ENCODE assay signal across 16 cellular contexts in the genomic region with DNA sequence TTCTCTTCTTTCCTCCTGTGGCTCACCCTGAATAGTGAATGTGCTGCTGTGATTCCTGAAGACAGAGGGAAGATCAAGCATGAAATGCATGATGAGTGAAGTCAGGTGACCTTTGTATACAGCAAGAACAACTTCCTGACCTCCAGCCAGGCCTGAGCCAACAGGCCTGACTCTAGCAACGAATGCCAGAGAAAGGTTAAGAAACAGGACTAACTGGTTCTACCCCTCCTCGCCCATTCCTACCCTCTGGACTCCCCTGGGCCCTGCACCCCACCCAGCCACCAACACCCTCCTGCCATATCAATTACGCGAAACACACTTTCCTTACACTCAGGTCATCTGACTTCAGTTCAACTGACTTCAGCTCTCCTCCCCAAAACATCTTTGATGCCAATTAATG. TPM values are rescaled to one million over a fixed set of nuclear protein-coding genes. Genes with fewer than 3 reads are reported as not detected.
DNase-seq lines count a peak whose midpoint lies in the region; ATAC-seq and TF ChIP-seq lines count a peak whose summit lies in the region.
"Had no signal": no experiment of that assay in that cellular context is flagged by ENCODE, and none has a peak within 500 bp of the region (broad histone marks: within the 10 kb centered on the region; RNA-seq: fewer than 3 reads in every experiment).

No MANE protein-coding gene starts in this region.

- CTCF ChIA-PET in MCF 10A (lab: Yijun Ruan, JAX) = no interaction called here
- CTCF ChIA-PET in mammary epithelial cell (lab: Charles Lee; ENCODE audit: low non-redundant PET) = no interaction called here

- POLR2A ChIA-PET in MCF 10A (lab: Yijun Ruan, JAX) = no interaction called here

- no peaks in the 10 kb centered on the region for H3K27me3 ChIP-seq in breast epithelium
- H3K27me3 ChIP-seq in mammary epithelial cell (ENCODE audit: insufficient read depth, low read length) = no peaks in the 10 kb centered on the region
- H3K27me3 ChIP-seq in left lung = no peaks in the 10 kb centered on the region
- H3K27me3 ChIP-seq in testis = no peaks in the 10 kb centered on the region
- H3K27me3 ChIP-seq: brain microvascular endothelial cell, heart left ventricle, upper lobe of left lung had no signal

- no peak overlapping the region for H3K4me3 Mint-ChIP-seq in MCF 10A (ENCODE audit: unreplicated experiment)
- H3K4me3 Mint-ChIP-seq in glutamatergic neuron (ENCODE audit: unreplicated experiment) = no peak overlapping the region
- H3K4me3 Mint-ChIP-seq: T-helper 17 cell had no signal

- peak overlapping the region; percentile 37 for H3K4me2 ChIP-seq in mammary epithelial cell (ENCODE audit: insufficient read depth, low read depth, low read length)

- peaks cover 16% of the 10 kb centered on the region for H3K4me1 Mint-ChIP-seq in MCF 10A (ENCODE audit: insufficient read depth, unreplicated experiment)
- H3K4me1 Mint-ChIP-seq in glutamatergic neuron (ENCODE audit: low read depth, unreplicated experiment) = peaks cover 31% of the 10 kb centered on the region

- H3K9ac ChIP-seq in mammary epithelial cell (ENCODE audit: insufficient read depth, low read length) = peak overlapping the region; percentile 29
- H3K9ac ChIP-seq: parathyroid adenoma had no signal

- dilution Hi-C loops in mammary epithelial cell (cut with HindIII; ENCODE audit: low sequenced_read_pairs) = no loop called here

- 42% methylated on average over 4 of the region's 4 CpGs for WGBS in mammary epithelial cell (ENCODE audit: low coverage, missing lambda C conversion rate)
- WGBS in testis, 2 donors = 78 to 81% methylated on average over 4 of the region's 4 CpGs

- no peaks in the 10 kb centered on the region for H3K27me3 Mint-ChIP-seq in MCF 10A (ENCODE audit: insufficient read depth, unreplicated experiment)
- peaks cover 6% of the 10 kb centered on the region for H3K27me3 Mint-ChIP-seq in glutamatergic neuron (ENCODE audit: unreplicated experiment)
- H3K27me3 Mint-ChIP-seq: T-helper 17 cell had no signal

- in situ Hi-C loops in mammary epithelial cell (cut with MboI; ENCODE audit: low sequenced_read_pairs in 2 of 2) = no loop called here

- H3K4me3 ChIP-seq in breast epithelium (no peak overlapping the region), mammary epithelial cell (replicated peaks in 1 of 3; ENCODE audit: insufficient read depth in 1 of 3, low read depth in 2 of 3, low read length in 3 of 3) (no peak overlapping the region), left lung (no peak overlapping the region), testis (no peak overlapping the region)
- H3K4me3 ChIP-seq: GM12878, heart left ventricle, lung, upper lobe of left lung had no signal

- no peaks in the 10 kb centered on the region for H3K36me3 ChIP-seq in breast epithelium
- no peaks in the 10 kb centered on the region for H3K36me3 ChIP-seq in mammary epithelial cell (ENCODE audit: insufficient read depth, low read length)
- no peaks in the 10 kb centered on the region for H3K36me3 ChIP-seq in left lung
- no peaks in the 10 kb centered on the region for H3K36me3 ChIP-seq in testis (ENCODE audit: low read depth, missing control alignments)
- H3K36me3 ChIP-seq: brain microvascular endothelial cell, heart left ventricle, upper lobe of left lung had no signal

- peak; percentile 66 for ATAC-seq in left lung
- ATAC-seq: GM12878, heart left ventricle, T-helper 17 cell had no signal

- TF ChIP-seq POLR2A in breast epithelium (IDR thresholded peaks at IDR 0.05) (no peak), erythroblast (IDR thresholded peaks at IDR 0.05; ENCODE audit: low read length) (no peak), testis (IDR thresholded peaks at IDR 0.05) (no peak)

- H3K27ac ChIP-seq in breast epithelium = peak overlapping the region; percentile 30 to 40
- peak overlapping the region; percentile 66 for H3K27ac ChIP-seq in mammary epithelial cell (ENCODE audit: insufficient read depth, low read depth, low read length)
- no peak overlapping the region for H3K27ac ChIP-seq in left lung
- H3K27ac ChIP-seq in testis = no peak overlapping the region
- H3K27ac ChIP-seq: brain microvascular endothelial cell, heart left ventricle, parathyroid adenoma had no signal

- peak overlapping the region; percentile 19 for H2AFZ ChIP-seq in mammary epithelial cell (ENCODE audit: low read depth, low read length)
- H2AFZ ChIP-seq: parathyroid adenoma had no signal

- H3K9me3 ChIP-seq in breast epithelium (no peaks in the 10 kb centered on the region), mammary epithelial cell (replicated peaks; ENCODE audit: insufficient read depth, low read length) (no peaks in the 10 kb centered on the region), left lung (no peaks in the 10 kb centered on the region), testis (no peaks in the 10 kb centered on the region)
- H3K9me3 ChIP-seq: heart left ventricle, upper lobe of left lung had no signal

- intact Hi-C loops in breast epithelium (cut with DNase I; ENCODE audit: low total_unique reads) (no loop called here), MCF 10A (cut with micrococcal nuclease) (no loop called here), mammary epithelial cell (cut with micrococcal nuclease) (no loop called here), left lung (cut with DNase I) (no loop called here), posterior cingulate gyrus (cut with DNase I) (no loop called here), testis (cut with DNase I; ENCODE audit: low total_unique reads) (no loop called here)

- H3K36me3 Mint-ChIP-seq in MCF 10A (ENCODE audit: insufficient read depth, unreplicated experiment) (peaks cover 6% of the 10 kb centered on the region), glutamatergic neuron (ENCODE audit: unreplicated experiment) (peaks cover 8% of the 10 kb centered on the region)

- BruUV-seq in MCF 10A (replicated peaks; lab: Mats Ljungman, UMichigan) (no TSS peak), mammary epithelial cell (replicated peaks; lab: Mats Ljungman, UMichigan) (no TSS peak)

- H3K79me2 ChIP-seq in mammary epithelial cell (ENCODE audit: insufficient read depth, low read length) = no peaks in the 10 kb centered on the region
- H3K79me2 ChIP-seq: parathyroid adenoma had no signal

- H3K9me3 Mint-ChIP-seq in MCF 10A (ENCODE audit: unreplicated experiment) = no peaks in the 10 kb centered on the region
- peaks cover 6% of the 10 kb centered on the region for H3K9me3 Mint-ChIP-seq in glutamatergic neuron (ENCODE audit: unreplicated experiment)

- peaks cover 0 to 2% of the 10 kb centered on the region in 2 donors for H3K4me1 ChIP-seq in breast epithelium
- peaks cover 45% of the 10 kb centered on the region for H3K4me1 ChIP-seq in mammary epithelial cell (ENCODE audit: insufficient read depth, low read length)
- H3K4me1 ChIP-seq in left lung = peaks cover 0 to 50% of the 10 kb centered on the region in 2 donors
- H3K4me1 ChIP-seq in testis = peaks cover 20% of the 10 kb centered on the region
- H3K4me1 ChIP-seq: parathyroid adenoma had no signal

- H3K27ac Mint-ChIP-seq in MCF 10A (ENCODE audit: low read depth, unreplicated experiment) (no peak overlapping the region), glutamatergic neuron (ENCODE audit: unreplicated experiment) (no peak overlapping the region)

- TF ChIP-seq CTCF in breast epithelium (IDR thresholded peaks at IDR 0.05) (no peak), MCF 10A (IDR thresholded peaks at IDR 0.05; ENCODE audit: unreplicated experiment) (no peak), mammary epithelial cell (conservative IDR thresholded peaks at IDR 0.05 in 1 of 2, IDR thresholded peaks at IDR 0.05 in 1 of 2; ENCODE audit: extremely low read depth in 1 of 2, insufficient read depth in 1 of 2, low read depth in 1 of 2, low read length in 2 of 2) (no peak), left lung (IDR thresholded peaks at IDR 0.05) (no peak), glutamatergic neuron (IDR thresholded peaks at IDR 0.05; ENCODE audit: partially characterized antibody, unreplicated experiment) (no peak), testis (IDR thresholded peaks at IDR 0.05) (no peak)

- H4K20me1 ChIP-seq in mammary epithelial cell (ENCODE audit: insufficient read depth, low read length) = no peaks in the 10 kb centered on the region

- peak in 1 of 2 donors; percentile 26 for DNase-seq in breast epithelium (ENCODE audit: low spot score in 2 of 2)
- DNase-seq in MCF 10A (ENCODE audit: unreplicated experiment) = no peak
- peak; percentile 64 for DNase-seq in mammary epithelial cell
- DNase-seq in left lung = peak in 1 of 2 donors; percentile 53
- DNase-seq in posterior cingulate gyrus = no peak
- no peak for DNase-seq in erythroblast (lab: John Stamatoyannopoulos, UW)
- no peak for DNase-seq in glutamatergic neuron
- no peak for DNase-seq in testis
- DNase-seq: brain microvascular endothelial cell, DMS79, heart left ventricle, T-helper 17 cell had no signal

RNA-seq across cellular contexts. Expression of gene SUSD1, which starts 4.9 kb away (rescaled TPM):
- total RNA-seq in breast epithelium = 10 to 100 TPM in 2 of 3 donors, 1 to 10 TPM in 1; 6.4 to 17.3 (median 13.1) TPM
- total RNA-seq in MCF 10A (2022) = 1.6 and 2.0 TPM in 2 replicates
- 10 to 100 TPM in 1 of 2 donors, 1 to 10 TPM in 1; 1.6 to 10.2 TPM for total RNA-seq in mammary epithelial cell
- 2.9 TPM for polyA plus RNA-seq in mammary epithelial cell
- 13.0 TPM for polyA minus RNA-seq in mammary epithelial cell
- 10 to 100 TPM; 31.3 to 32.9 TPM for total RNA-seq in left lung
- 19.9 TPM for total RNA-seq in glutamatergic neuron (ENCODE audit: unreplicated experiment)
- 10 to 100 TPM; 28.0 to 39.1 TPM for total RNA-seq in testis
- 12.7 TPM for polyA plus RNA-seq in testis (ENCODE audit: insufficient read depth, low read depth, low replicate concordance)

Comparison
In these comparisons a context has a peak if more than half of its experiments do, and no peak if none do; other contexts are left out.
1. H3K27ac ChIP-seq: peak in breast epithelium (2 of 2) and mammary epithelial cell (single experiment); none in left lung (0 of 2) and testis (0 of 2).